ENCODE assay signal across 19 cellular contexts in the genomic region with DNA sequence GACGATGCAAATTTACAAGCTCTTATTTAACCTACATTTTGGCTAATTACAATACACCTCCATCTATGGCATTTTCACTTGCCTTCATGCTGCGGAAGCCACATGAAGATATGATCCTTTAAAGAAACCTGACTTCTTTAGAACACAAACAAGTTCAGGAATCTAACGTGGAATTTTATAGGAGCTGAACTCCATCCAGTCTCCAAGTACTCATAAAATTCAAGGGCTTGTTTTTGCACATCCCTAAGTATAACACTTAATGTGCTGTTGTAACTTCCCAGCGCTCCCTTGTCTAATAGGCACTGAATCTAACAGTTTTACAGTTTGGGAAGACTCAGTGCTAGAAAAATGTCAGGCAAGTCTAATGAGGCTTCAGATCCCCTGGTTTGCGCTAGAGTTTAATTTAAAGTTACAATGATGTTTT.
"Had no signal": no experiment of that assay in that cellular context is flagged by ENCODE, and none has a peak within 500 bp of the region (broad histone marks: within the 10 kb centered on the region; RNA-seq: fewer than 3 reads in every experiment).

No MANE protein-coding gene starts in this region.

- H3K9ac ChIP-seq: neural progenitor cell had no signal

- H3K4me1 ChIP-seq: body of pancreas, tibial artery had no signal

- H3K4me2 ChIP-seq: neural progenitor cell had no signal

- H3K9me3 ChIP-seq: body of pancreas, heart left ventricle, ovary, tibial artery had no signal

- DNase-seq: activated CD4-positive, alpha-beta T cell treated with anti-CD3 and anti-CD28 coated beads for 4 hours; activated CD8-positive, alpha-beta memory T cell treated with anti-CD3 and anti-CD28 coated beads, Interleukin-2, amount 50 U/mL, for 4 hours; activated CD8-positive, alpha-beta T cell treated with anti-CD3 and anti-CD28 coated beads for 36 hours; activated effector memory CD4-positive, alpha-beta T cell treated with anti-CD3 and anti-CD28 coated beads, Interleukin-2, amount 50 U/mL, for 16 hours; activated T-cell treated with anti-CD3 and anti-CD28 coated beads, Interleukin-2, amount 50 U/mL, for 48 hours; amygdala; body of pancreas; caudate nucleus; heart left ventricle; midbrain; ovary; stimulated activated CD4-positive, alpha-beta T cell treated with anti-CD3 and anti-CD28 coated beads, Interleukin-15, amount 100 ng/mL, for 24 hours; stimulated activated CD4-positive, alpha-beta T cell treated with anti-CD3 and anti-CD28 coated beads, Interleukin-4, amount 100 ng/mL, for 1 hour; stimulated activated naive B cell treated with anti-CD40 and anti-IgM and Interleukin-4, amounts not matched to agents 10 μg/mL and 1 μg/mL and 100 μg/mL, for 72 hours; tibial artery had no signal

- H3K4me3 ChIP-seq: body of pancreas, coronary artery, heart left ventricle, lung, neural progenitor cell, ovary, tibial artery had no signal

- H3K36me3 ChIP-seq: heart left ventricle, neural progenitor cell, ovary had no signal

- H2AFZ ChIP-seq: neural progenitor cell had no signal

- H3K27ac ChIP-seq: body of pancreas, coronary artery, neural progenitor cell, ovary, tibial artery had no signal

- ATAC-seq: activated CD8-positive, alpha-beta T cell treated with anti-CD3 and anti-CD28 coated beads for 36 hours; body of pancreas; heart left ventricle; stimulated activated naive B cell treated with anti-CD40 and anti-IgM and Interleukin-4, amounts not matched to agents 10 μg/mL and 1 μg/mL and 100 μg/mL, for 72 hours; WTC11 had no signal

- H3K27me3 ChIP-seq: body of pancreas, neural progenitor cell, ovary, tibial artery had no signal
